10 cellular contexts compared by ENCODE assay signal in genomic region chr3:119700920-119701734, GRCh38. TPM values are rescaled to one million over a fixed set of nuclear protein-coding genes. Genes with fewer than 3 reads are reported as not detected.
DNase-seq lines count a peak whose midpoint lies in the region; ATAC-seq, FAIRE-seq and TF ChIP-seq lines count a peak whose summit lies in the region.
"Had no signal": no experiment of that assay in that cellular context is flagged by ENCODE, and none has a peak within 500 bp of the region (broad histone marks: within the 10 kb centered on the region; RNA-seq: fewer than 3 reads in every experiment).

No MANE protein-coding gene starts in this region.

- H3K27ac ChIP-seq in neuronal stem cell (replicated peaks; ENCODE audit: low read length), result no peak overlapping the region
- H3K27ac ChIP-seq: cardiac muscle cell had no signal

- no peak for DNase-seq in activated CD4-positive, alpha-beta T cell treated with anti-CD3 and anti-CD28 coated beads for 36 hours
- DNase-seq in activated CD4-positive, alpha-beta T cell treated with anti-CD3 and anti-CD28 coated beads for 4 hours, result no peak
- DNase-seq in T-cell, result no peak
- no peak for DNase-seq in neuronal stem cell (ENCODE audit: low spot score)
- no peak for DNase-seq in GM13976 (ENCODE audit: low spot score)
- DNase-seq in NOMO-1 (lab: John Stamatoyannopoulos, UW; ENCODE audit: unreplicated experiment in 2 of 2), result no peak
- DNase-seq in urothelium cell line (ENCODE audit: low spot score), result no peak
- DNase-seq: left lung had no signal

- CTCF ChIA-PET in activated CD4-positive, alpha-beta T cell treated with anti-CD3 and anti-CD28 coated beads for 36 hours (lab: Charles Lee), result interaction anchor here (0.6 to 1.2 kb wide), 5 partner anchors 11 to 715 kb away, joined by 3 to 5 read pairs (median 3); no protein-coding TSS in a partner anchor
- CTCF ChIA-PET in T-cell (lab: Charles Lee), result interaction anchor here in 1 of 2 donors (0.6 kb wide), 1 partner anchor 37 kb away, joined by 10 read pairs; no protein-coding TSS in a partner anchor

- no peak overlapping the region for H3K14ac ChIP-seq in neuronal stem cell (ENCODE audit: low read length)

- H4K8ac ChIP-seq in neuronal stem cell (ENCODE audit: low read depth, low read length), result no peak overlapping the region

- no CpG with 5 or more reads among the region's 22 CpGs for WGBS in neuronal stem cell (ENCODE audit: extremely low coverage in 2 of 2, insufficient read length in 2 of 2, insufficient replicate concordance in 1 of 2), 2 donors

- intact Hi-C loops in activated CD4-positive, alpha-beta T cell treated with anti-CD3 and anti-CD28 coated beads for 36 hours (cut with DNase I, micrococcal nuclease), result loop anchor here (1.0 to 5.0 kb wide), 7 partner anchors 24 to 409 kb away; partner anchors contain the start of genes COX17 (in 2 of the 2), ARHGAP31 (in 1 of the 2), GSK3B (in 1 of the 2) and TIMMDC1 (in 1 of the 2)

- no peaks in the 10 kb centered on the region for H3K36me3 ChIP-seq in neuronal stem cell (replicated peaks in 1 of 2; ENCODE audit: control insufficient read depth in 2 of 2, insufficient read depth in 2 of 2, low read length in 2 of 2)
- H3K36me3 ChIP-seq: cardiac muscle cell, left lung had no signal

- FAIRE-seq in urothelium cell line (lab: Jason Lieb, UNC), result no peak

- H3K36me3 Mint-ChIP-seq in activated CD4-positive, alpha-beta T cell treated with anti-CD3 and anti-CD28 coated beads for 36 hours (ENCODE audit: low read depth), result peaks cover 4% of the 10 kb centered on the region
- no peaks in the 10 kb centered on the region for H3K36me3 Mint-ChIP-seq in T-cell

- in situ Hi-C loops in GM13976 (cut with MboI; ENCODE audit: low sequenced_read_pairs, unreplicated experiment), result no loop called here

- ATAC-seq in activated CD4-positive, alpha-beta T cell treated with anti-CD3 and anti-CD28 coated beads for 36 hours, result peak; percentile 19
- ATAC-seq in HG02588 (IDR thresholded peaks at IDR 0.05; ENCODE audit: unreplicated experiment), result peak; percentile 8
- peak in 1 of 4 experiments; percentile 2 for ATAC-seq in T-cell (replicated peaks in 1 of 4)
- ATAC-seq: left lung had no signal

- H2AK5ac ChIP-seq in neuronal stem cell (ENCODE audit: low read depth, low read length), result no peak overlapping the region

- H3K27me3 Mint-ChIP-seq in activated CD4-positive, alpha-beta T cell treated with anti-CD3 and anti-CD28 coated beads for 36 hours, result peaks cover 5% of the 10 kb centered on the region
- H3K27me3 Mint-ChIP-seq in T-cell, result no peaks in the 10 kb centered on the region

- no peak overlapping the region for H4K91ac ChIP-seq in neuronal stem cell (ENCODE audit: low read depth, low read length, poor library complexity)

- peaks cover 0 to 1% of the 10 kb centered on the region in 2 donors for H3K4me1 ChIP-seq in neuronal stem cell (ENCODE audit: control insufficient read depth in 2 of 2, insufficient read depth in 1 of 2, low read depth in 1 of 2, low read length in 2 of 2)

- H3K23ac ChIP-seq in neuronal stem cell (ENCODE audit: low read depth, low read length, poor library complexity), result no peak overlapping the region

- H3K9me3 ChIP-seq in neuronal stem cell (replicated peaks in 1 of 2; ENCODE audit: control insufficient read depth in 2 of 2, insufficient read depth in 1 of 2, low read depth in 1 of 2, low read length in 2 of 2), result peaks cover 0 to 3% of the 10 kb centered on the region in 2 donors

- no peak overlapping the region for H3K4ac ChIP-seq in neuronal stem cell (ENCODE audit: low read length)

- no peak overlapping the region for H3K4me2 ChIP-seq in neuronal stem cell (ENCODE audit: insufficient read depth, low read length, poor library complexity, severe bottlenecking)

- H3K18ac ChIP-seq in neuronal stem cell (ENCODE audit: low read length), result no peak overlapping the region

- H3K79me1 ChIP-seq in neuronal stem cell (ENCODE audit: low read depth, low read length), result no peaks in the 10 kb centered on the region

- no peak overlapping the region for H2BK120ac ChIP-seq in neuronal stem cell (ENCODE audit: low read depth, low read length)

- peak overlapping the region; percentile 1 for H3K4me3 Mint-ChIP-seq in activated CD4-positive, alpha-beta T cell treated with anti-CD3 and anti-CD28 coated beads for 36 hours
- H3K4me3 Mint-ChIP-seq in T-cell, result peak overlapping the region in 1 of 3 donors; percentile 37

- no peak overlapping the region for H2BK15ac ChIP-seq in neuronal stem cell (ENCODE audit: low read length)

- H3K4me1 Mint-ChIP-seq in activated CD4-positive, alpha-beta T cell treated with anti-CD3 and anti-CD28 coated beads for 36 hours, result peaks cover 39% of the 10 kb centered on the region
- peaks cover 24 to 36% (median 30%) of the 10 kb centered on the region in 3 donors for H3K4me1 Mint-ChIP-seq in T-cell

- TF ChIP-seq CTCF in GM13976 (IDR thresholded peaks at IDR 0.05; ENCODE audit: borderline replicate concordance, control extremely low read depth, extremely low read depth, insufficient read depth, missing control alignments), result no peak

- peak overlapping the region; percentile 95 for H3K27ac Mint-ChIP-seq in activated CD4-positive, alpha-beta T cell treated with anti-CD3 and anti-CD28 coated beads for 36 hours
- H3K27ac Mint-ChIP-seq in T-cell, result peak overlapping the region; percentile 37 to 44

- H3K9ac ChIP-seq in neuronal stem cell (ENCODE audit: low read depth, low read length, poor library complexity), result no peak overlapping the region

- no peak overlapping the region for H3K4me3 ChIP-seq in neuronal stem cell (ENCODE audit: low read length in 2 of 2)
- H3K4me3 ChIP-seq: cardiac muscle cell had no signal

- no peaks in the 10 kb centered on the region for H3K27me3 ChIP-seq in neuronal stem cell (ENCODE audit: control insufficient read depth in 3 of 3, insufficient read depth in 3 of 3, low read depth in 1 of 3, low read length in 3 of 3)
- H3K27me3 ChIP-seq: left lung had no signal

- H2AFZ ChIP-seq in neuronal stem cell (ENCODE audit: low read length), result peak overlapping the region; percentile 37

- POLR2A ChIA-PET in activated CD4-positive, alpha-beta T cell treated with anti-CD3 and anti-CD28 coated beads for 36 hours (lab: Charles Lee), result interaction anchor here (0.5 kb wide), 1 partner anchor 64 kb away, joined by 3 read pairs; no protein-coding TSS in a partner anchor
- POLR2A ChIA-PET in T-cell (lab: Charles Lee), result interaction anchor here (0.5 to 0.6 kb wide), 2 partner anchors 202 to 233 kb away, joined by 6 to 8 read pairs; no protein-coding TSS in a partner anchor

- no peak overlapping the region for H2BK12ac ChIP-seq in neuronal stem cell (ENCODE audit: low read length)

- no peak overlapping the region for H2BK5ac ChIP-seq in neuronal stem cell (ENCODE audit: low read length)

- peaks cover 4% of the 10 kb centered on the region for H3K9me3 Mint-ChIP-seq in activated CD4-positive, alpha-beta T cell treated with anti-CD3 and anti-CD28 coated beads for 36 hours (ENCODE audit: low read depth)
- no peaks in the 10 kb centered on the region for H3K9me3 Mint-ChIP-seq in T-cell

RNA-seq across cellular contexts. Expression of gene CFAP91, which starts 1.7 kb away (rescaled TPM):
- under 1 TPM; 0.25 to 0.67 TPM for total RNA-seq in activated CD4-positive, alpha-beta T cell treated with anti-CD3 and anti-CD28 coated beads for 36 hours
- 1 to 10 TPM in 1 of 5 donors, under 1 TPM in 3, not detected in 1; 0.14 to 1.2 (median 0.40) TPM for total RNA-seq in T-cell
- 23.2 TPM for polyA plus RNA-seq in neuronal stem cell (2013, experiment 1 of 2)
- polyA plus RNA-seq in neuronal stem cell (2013, experiment 2 of 2), result 22.2 TPM

RNA-seq across cellular contexts. Expression of gene COX17, which starts 23.9 kb away (rescaled TPM):
- 10 to 100 TPM; 69.5 to 82.8 TPM for total RNA-seq in activated CD4-positive, alpha-beta T cell treated with anti-CD3 and anti-CD28 coated beads for 36 hours
- total RNA-seq in T-cell, result 10 to 100 TPM; 20.5 to 33.1 (median 30.6) TPM
- 121 TPM for polyA plus RNA-seq in neuronal stem cell (2013, experiment 1 of 2)
- polyA plus RNA-seq in neuronal stem cell (2013, experiment 2 of 2), result 117 TPM

RNA-seq across cellular contexts. Expression of gene POPDC2, which starts 40.7 kb away (rescaled TPM):
- 1 to 10 TPM; 1.4 to 1.7 TPM for total RNA-seq in activated CD4-positive, alpha-beta T cell treated with anti-CD3 and anti-CD28 coated beads for 36 hours
- total RNA-seq in T-cell, result 1 to 10 TPM; 3.6 to 4.8 (median 4.2) TPM
- polyA plus RNA-seq in neuronal stem cell (2013, experiment 1 of 2), result 0.79 TPM
- 0.64 TPM for polyA plus RNA-seq in neuronal stem cell (2013, experiment 2 of 2)
